Comparison of ENCODE assay signal across 8 cellular contexts in genomic region chr10:6918305-6918704, GRCh38.
DNase-seq lines count a peak whose midpoint lies in the region; ATAC-seq and TF ChIP-seq lines count a peak whose summit lies in the region.

No MANE protein-coding gene starts in this region.

- no peaks in the 10 kb centered on the region; the same call in 1 of the 3 replicates for H3K9me3 Mint-ChIP-seq in GM23338

- no peak overlapping the region for H3K27ac Mint-ChIP-seq in GM23338

- H2AFZ ChIP-seq in GM23338, result peak overlapping the region; percentile 79; the same call in 1 of the 2 replicates

- H3K4me3 Mint-ChIP-seq in GM23338, result no peak overlapping the region

- H3K9me3 ChIP-seq in AG04450 (ENCODE audit: control insufficient read depth, insufficient read depth, low read length) (no peaks in the 10 kb centered on the region), colonic mucosa (no peaks in the 10 kb centered on the region)

- TF ChIP-seq CTCF in AG04450 (IDR thresholded peaks at IDR 0.05; ENCODE audit: low read depth, low read length) (peak; percentile 37), GM23338 (conservative IDR thresholded peaks at IDR 0.05; ENCODE audit: low read depth in 2 of 2) (peak; percentile 71 to 81), colonic mucosa (IDR thresholded peaks at IDR 0.05) (peak; percentile 32)

- no peaks in the 10 kb centered on the region for H3K36me3 ChIP-seq in GM23338 (ENCODE audit: insufficient read depth)
- no peaks in the 10 kb centered on the region for H3K36me3 ChIP-seq in colonic mucosa

- DNase-seq in AG04450 (ENCODE audit: low read depth, low spot score), result no peak
- peak; percentile 67 for DNase-seq in GM23338 (ENCODE audit: low spot score)
- DNase-seq in colonic mucosa, result peak; percentile 53
- DNase-seq in pons (ENCODE audit: low spot score), result peak; percentile 55
- DNase-seq in SW480 (ENCODE audit: low spot score), result no peak

- H3F3A ChIP-seq in GM23338 (replicated peaks; ENCODE audit: low read depth), result no peaks in the 10 kb centered on the region

- H3K27me3 ChIP-seq in AG04450 (ENCODE audit: control insufficient read depth, insufficient read depth, low read length), result peaks cover 7% of the 10 kb centered on the region
- no peaks in the 10 kb centered on the region for H3K27me3 ChIP-seq in GM23338 (ENCODE audit: insufficient read depth)
- no peaks in the 10 kb centered on the region for H3K27me3 ChIP-seq in colonic mucosa

- H3K9ac ChIP-seq in colonic mucosa (ENCODE audit: low read depth in 2 of 2, low read length in 2 of 2), result no peak overlapping the region

- POLR2A ChIA-PET in AG04450 (lab: Yijun Ruan, JAX), result no interaction called here

- H3K36me3 Mint-ChIP-seq in GM23338 (ENCODE audit: low read depth), result no peaks in the 10 kb centered on the region; the same call in 2 of the 3 replicates

- H3K4me3 ChIP-seq in AG04450 (ENCODE audit: low read depth, low read length), result no peak overlapping the region
- no peak overlapping the region for H3K4me3 ChIP-seq in GM23338
- H3K4me3 ChIP-seq in colonic mucosa, result no peak overlapping the region

- peaks cover 8% of the 10 kb centered on the region; the same call in 1 of the 2 replicates for H3K4me1 ChIP-seq in GM23338 (ENCODE audit: insufficient read depth)
- no peaks in the 10 kb centered on the region for H3K4me1 ChIP-seq in colonic mucosa

- CTCF ChIA-PET in AG04450 (lab: Charles Lee), result interaction anchor here (0.6 to 1.7 kb wide), 6 partner anchors 10 to 499 kb away, joined by 3 to 5 read pairs (median 3); no protein-coding TSS in a partner anchor

- H3K9me2 ChIP-seq in GM23338 (ENCODE audit: insufficient read depth), result no peaks in the 10 kb centered on the region; the same call in none of the 2 replicates

- intact Hi-C loops in colonic mucosa (cut with DNase I), result no loop called here

- H3K27me3 Mint-ChIP-seq in GM23338 (ENCODE audit: insufficient read depth, low read depth, poor library complexity), result peaks cover 4% of the 10 kb centered on the region

- H3K4me1 Mint-ChIP-seq in GM23338, result peaks cover 5% of the 10 kb centered on the region

- H4K20me1 ChIP-seq in GM23338 (replicated peaks; ENCODE audit: insufficient read depth), result no peaks in the 10 kb centered on the region

- ATAC-seq in GM23338 (peak; percentile 43), GM19397 (IDR thresholded peaks at IDR 0.05; ENCODE audit: unreplicated experiment) (no peak), HG03159 (IDR thresholded peaks at IDR 0.05; ENCODE audit: unreplicated experiment) (no peak)
- peak; percentile 40 to 57 for ATAC-seq in activated CD4-positive, CD25-positive, alpha-beta regulatory T cell treated with anti-CD3 and anti-CD28 coated beads, Interleukin-2, amount 50 U/mL, for 24 hours

- no peak overlapping the region for H3K27ac ChIP-seq in AG04450 (ENCODE audit: low read depth, low read length)
- H3K27ac ChIP-seq in GM23338 (ENCODE audit: low read depth), result no peak overlapping the region
- H3K27ac ChIP-seq in colonic mucosa, result no peak overlapping the region

- no peak overlapping the region for H3K4me2 ChIP-seq in GM23338

- H3K79me2 ChIP-seq in GM23338 (replicated peaks; ENCODE audit: insufficient read depth), result no peaks in the 10 kb centered on the region

TF ChIP-seq in GM23338, 12 proteins besides CTCF, POLR2A, EP300 and RAD21 (continues in another document):
- no peak for TF ChIP-seq CREB1 (CRISPR knock-in tag; IDR thresholded peaks at IDR 0.05; ENCODE audit: low read depth)
- no peak for TF ChIP-seq ETS1 (IDR thresholded peaks at IDR 0.05)
- TF ChIP-seq NANOG (IDR thresholded peaks at IDR 0.05; ENCODE audit: borderline replicate concordance), result no peak
- no peak for TF ChIP-seq JUNB (IDR thresholded peaks at IDR 0.05; ENCODE audit: unreplicated experiment)
- TF ChIP-seq POLR2AphosphoS5 (IDR thresholded peaks at IDR 0.05; ENCODE audit: low read depth), result no peak
- TF ChIP-seq EZH2phosphoT487 (IDR thresholded peaks at IDR 0.05; ENCODE audit: unreplicated experiment), result no peak
- no peak for TF ChIP-seq ZNF462 (CRISPR knock-in tag; IDR thresholded peaks at IDR 0.05)
- no peak for TF ChIP-seq ZNF114 (CRISPR knock-in tag; IDR thresholded peaks at IDR 0.05)
- no peak for TF ChIP-seq STAT1 (IDR thresholded peaks at IDR 0.05; ENCODE audit: unreplicated experiment)

Comparison
In these comparisons a context has a peak if more than half of its experiments do, and no peak if none do; other contexts are left out.
1. DNase-seq: peak in GM23338 (single experiment), colonic mucosa (single experiment) and pons (single experiment); none in AG04450 (single experiment) and SW480 (single experiment).
2. ATAC-seq: peak in GM23338 (single experiment) and activated CD4-positive, CD25-positive, alpha-beta regulatory T cell treated with anti-CD3 and anti-CD28 coated beads, Interleukin-2, amount 50 U/mL, for 24 hours (2 of 2); none in GM19397 (single experiment) and HG03159 (single experiment).
3. Peak in every context shown above with its lines, with median percentiles within 50 percentile points of each other: CTCF ChIP-seq.